ENCODE assay signal across 8 cellular contexts in the genomic region with DNA sequence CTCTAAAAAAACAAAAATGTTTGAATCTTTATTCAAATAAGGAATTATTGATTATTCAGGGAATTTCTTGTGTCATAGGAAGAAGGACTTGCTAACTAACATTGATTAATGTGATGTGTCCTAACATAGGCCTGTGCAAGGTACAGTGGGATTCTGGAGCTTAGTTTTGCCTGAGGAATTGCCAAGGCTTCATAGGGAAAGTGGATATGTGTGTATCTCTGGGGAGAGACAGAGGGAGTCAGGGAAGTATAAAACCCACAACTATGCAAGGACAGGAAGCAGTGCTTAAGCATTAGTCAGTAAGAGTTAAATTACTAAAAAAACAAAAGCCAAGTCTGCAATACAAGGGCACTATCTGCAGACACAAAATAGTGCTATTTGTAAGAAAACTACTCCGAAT.
DNase-seq lines count a peak whose midpoint lies in the region; ATAC-seq and TF ChIP-seq lines count a peak whose summit lies in the region.

No MANE protein-coding gene starts in this region.

- H3K9me3 Mint-ChIP-seq in nephron: no peaks in the 10 kb centered on the region

- H3K4me1 Mint-ChIP-seq in nephron: peaks cover 25% of the 10 kb centered on the region

- H3K27ac Mint-ChIP-seq in nephron: peak overlapping the region; percentile 5 to 35 (median 18)

- DNase-seq in GF-D8 (lab: John Stamatoyannopoulos, UW): peak; percentile 68
- DNase-seq in NB4 (ENCODE audit: low read depth): peak; percentile 70
- peak; percentile 95 for DNase-seq in choroid plexus epithelial cell (ENCODE audit: low read depth)
- DNase-seq in NCI-H82 treated with DMSO at 0.1 percent for 48 hours (lab: John Stamatoyannopoulos, UW; ENCODE audit: unreplicated experiment): no peak
- no peak for DNase-seq in NCI-H2171 (lab: John Stamatoyannopoulos, UW)

- H3K4me3 Mint-ChIP-seq in nephron: no peak overlapping the region

- TF ChIP-seq CTCF in NB4 (IDR thresholded peaks at IDR 0.05; ENCODE audit: low read depth, low read length): no peak
- peak; percentile 3 for TF ChIP-seq CTCF in choroid plexus epithelial cell (conservative IDR thresholded peaks at IDR 0.05; ENCODE audit: low read depth, low read length)
- TF ChIP-seq CTCF in nephron (IDR thresholded peaks at IDR 0.05; ENCODE audit: unreplicated experiment in 3 of 3): no peak

- no peaks in the 10 kb centered on the region for H3K27me3 Mint-ChIP-seq in nephron (ENCODE audit: low read depth)

- H3K36me3 Mint-ChIP-seq in nephron (ENCODE audit: low read depth): no peaks in the 10 kb centered on the region

- H3K4me3 ChIP-seq in NB4 (ENCODE audit: low read depth, low read length) (peak overlapping the region; percentile 22), choroid plexus epithelial cell (ENCODE audit: low read depth, low read length) (no peak overlapping the region)

- ATAC-seq in HG02840 (IDR thresholded peaks at IDR 0.05; ENCODE audit: low FRiP score, unreplicated experiment) (no peak), GM19455 (IDR thresholded peaks at IDR 0.05; ENCODE audit: unreplicated experiment) (no peak)

- TF ChIP-seq POLR2A in NB4 (IDR thresholded peaks at IDR 0.05; ENCODE audit: extremely low read depth, insufficient read length): no peak

Comparison
In these comparisons a context has a peak if more than half of its experiments do, and no peak if none do; other contexts are left out.
1. DNase-seq: peak in GF-D8 (single experiment), NB4 (single experiment) and choroid plexus epithelial cell (single experiment); none in NCI-H82 treated with DMSO at 0.1 percent for 48 hours (single experiment) and NCI-H2171 (single experiment).